1 cellular context compared by ENCODE assay signal in genomic region chr1:3575953-3576352, GRCh38.
TF ChIP-seq lines count a peak whose summit lies in the region.

No MANE protein-coding gene starts in this region.

TF ChIP-seq in GM23338, 12 proteins besides CTCF, POLR2A, EP300 and RAD21 (continued from another document):
- TF ChIP-seq, protein P1, sequence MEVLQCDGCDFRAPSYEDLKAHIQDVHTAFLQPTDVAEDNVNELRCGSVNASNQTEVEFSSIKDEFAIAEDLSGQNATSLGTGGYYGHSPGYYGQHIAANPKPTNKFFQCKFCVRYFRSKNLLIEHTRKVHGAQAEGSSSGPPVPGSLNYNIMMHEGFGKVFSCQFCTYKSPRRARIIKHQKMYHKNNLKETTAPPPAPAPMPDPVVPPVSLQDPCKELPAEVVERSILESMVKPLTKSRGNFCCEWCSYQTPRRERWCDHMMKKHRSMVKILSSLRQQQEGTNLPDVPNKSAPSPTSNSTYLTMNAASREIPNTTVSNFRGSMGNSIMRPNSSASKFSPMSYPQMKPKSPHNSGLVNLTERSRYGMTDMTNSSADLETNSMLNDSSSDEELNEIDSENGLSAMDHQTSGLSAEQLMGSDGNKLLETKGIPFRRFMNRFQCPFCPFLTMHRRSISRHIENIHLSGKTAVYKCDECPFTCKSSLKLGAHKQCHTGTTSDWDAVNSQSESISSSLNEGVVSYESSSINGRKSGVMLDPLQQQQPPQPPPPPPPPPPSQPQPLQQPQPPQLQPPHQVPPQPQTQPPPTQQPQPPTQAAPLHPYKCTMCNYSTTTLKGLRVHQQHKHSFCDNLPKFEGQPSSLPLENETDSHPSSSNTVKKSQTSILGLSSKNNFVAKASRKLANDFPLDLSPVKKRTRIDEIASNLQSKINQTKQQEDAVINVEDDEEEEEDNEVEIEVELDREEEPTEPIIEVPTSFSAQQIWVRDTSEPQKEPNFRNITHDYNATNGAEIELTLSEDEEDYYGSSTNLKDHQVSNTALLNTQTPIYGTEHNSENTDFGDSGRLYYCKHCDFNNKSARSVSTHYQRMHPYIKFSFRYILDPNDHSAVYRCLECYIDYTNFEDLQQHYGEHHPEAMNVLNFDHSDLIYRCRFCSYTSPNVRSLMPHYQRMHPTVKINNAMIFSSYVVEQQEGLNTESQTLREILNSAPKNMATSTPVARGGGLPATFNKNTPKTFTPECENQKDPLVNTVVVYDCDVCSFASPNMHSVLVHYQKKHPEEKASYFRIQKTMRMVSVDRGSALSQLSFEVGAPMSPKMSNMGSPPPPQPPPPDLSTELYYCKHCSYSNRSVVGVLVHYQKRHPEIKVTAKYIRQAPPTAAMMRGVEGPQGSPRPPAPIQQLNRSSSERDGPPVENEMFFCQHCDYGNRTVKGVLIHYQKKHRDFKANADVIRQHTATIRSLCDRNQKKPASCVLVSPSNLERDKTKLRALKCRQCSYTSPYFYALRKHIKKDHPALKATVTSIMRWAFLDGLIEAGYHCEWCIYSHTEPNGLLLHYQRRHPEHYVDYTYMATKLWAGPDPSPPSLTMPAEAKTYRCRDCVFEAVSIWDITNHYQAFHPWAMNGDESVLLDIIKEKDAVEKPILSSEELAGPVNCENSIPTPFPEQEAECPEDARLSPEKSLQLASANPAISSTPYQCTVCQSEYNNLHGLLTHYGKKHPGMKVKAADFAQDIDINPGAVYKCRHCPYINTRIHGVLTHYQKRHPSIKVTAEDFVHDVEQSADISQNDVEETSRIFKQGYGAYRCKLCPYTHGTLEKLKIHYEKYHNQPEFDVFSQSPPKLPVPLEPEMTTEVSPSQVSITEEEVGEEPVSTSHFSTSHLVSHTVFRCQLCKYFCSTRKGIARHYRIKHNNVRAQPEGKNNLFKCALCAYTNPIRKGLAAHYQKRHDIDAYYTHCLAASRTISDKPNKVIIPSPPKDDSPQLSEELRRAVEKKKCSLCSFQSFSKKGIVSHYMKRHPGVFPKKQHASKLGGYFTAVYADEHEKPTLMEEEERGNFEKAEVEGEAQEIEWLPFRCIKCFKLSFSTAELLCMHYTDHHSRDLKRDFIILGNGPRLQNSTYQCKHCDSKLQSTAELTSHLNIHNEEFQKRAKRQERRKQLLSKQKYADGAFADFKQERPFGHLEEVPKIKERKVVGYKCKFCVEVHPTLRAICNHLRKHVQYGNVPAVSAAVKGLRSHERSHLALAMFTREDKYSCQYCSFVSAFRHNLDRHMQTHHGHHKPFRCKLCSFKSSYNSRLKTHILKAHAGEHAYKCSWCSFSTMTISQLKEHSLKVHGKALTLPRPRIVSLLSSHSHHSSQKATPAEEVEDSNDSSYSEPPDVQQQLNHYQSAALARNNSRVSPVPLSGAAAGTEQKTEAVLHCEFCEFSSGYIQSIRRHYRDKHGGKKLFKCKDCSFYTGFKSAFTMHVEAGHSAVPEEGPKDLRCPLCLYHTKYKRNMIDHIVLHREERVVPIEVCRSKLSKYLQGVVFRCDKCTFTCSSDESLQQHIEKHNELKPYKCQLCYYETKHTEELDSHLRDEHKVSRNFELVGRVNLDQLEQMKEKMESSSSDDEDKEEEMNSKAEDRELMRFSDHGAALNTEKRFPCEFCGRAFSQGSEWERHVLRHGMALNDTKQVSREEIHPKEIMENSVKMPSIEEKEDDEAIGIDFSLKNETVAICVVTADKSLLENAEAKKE (CRISPR knock-in tag; IDR thresholded peaks at IDR 0.05): no peak
- TF ChIP-seq, protein P2, sequence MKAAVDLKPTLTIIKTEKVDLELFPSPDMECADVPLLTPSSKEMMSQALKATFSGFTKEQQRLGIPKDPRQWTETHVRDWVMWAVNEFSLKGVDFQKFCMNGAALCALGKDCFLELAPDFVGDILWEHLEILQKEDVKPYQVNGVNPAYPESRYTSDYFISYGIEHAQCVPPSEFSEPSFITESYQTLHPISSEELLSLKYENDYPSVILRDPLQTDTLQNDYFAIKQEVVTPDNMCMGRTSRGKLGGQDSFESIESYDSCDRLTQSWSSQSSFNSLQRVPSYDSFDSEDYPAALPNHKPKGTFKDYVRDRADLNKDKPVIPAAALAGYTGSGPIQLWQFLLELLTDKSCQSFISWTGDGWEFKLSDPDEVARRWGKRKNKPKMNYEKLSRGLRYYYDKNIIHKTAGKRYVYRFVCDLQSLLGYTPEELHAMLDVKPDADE (IDR thresholded peaks at IDR 0.05): no peak
- no peak for TF ChIP-seq EZH2phosphoT487 (IDR thresholded peaks at IDR 0.05; ENCODE audit: unreplicated experiment)
- no peak for TF ChIP-seq JUNB (IDR thresholded peaks at IDR 0.05; ENCODE audit: unreplicated experiment)
- no peak for TF ChIP-seq POLR2AphosphoS5 (IDR thresholded peaks at IDR 0.05; ENCODE audit: low read depth)
- no peak for TF ChIP-seq ZNF331 (CRISPR knock-in tag; IDR thresholded peaks at IDR 0.05; ENCODE audit: low read depth)
- no peak for TF ChIP-seq STAT1 (IDR thresholded peaks at IDR 0.05; ENCODE audit: unreplicated experiment)
